28 cellular contexts compared by ENCODE assay signal in the genomic region with DNA sequence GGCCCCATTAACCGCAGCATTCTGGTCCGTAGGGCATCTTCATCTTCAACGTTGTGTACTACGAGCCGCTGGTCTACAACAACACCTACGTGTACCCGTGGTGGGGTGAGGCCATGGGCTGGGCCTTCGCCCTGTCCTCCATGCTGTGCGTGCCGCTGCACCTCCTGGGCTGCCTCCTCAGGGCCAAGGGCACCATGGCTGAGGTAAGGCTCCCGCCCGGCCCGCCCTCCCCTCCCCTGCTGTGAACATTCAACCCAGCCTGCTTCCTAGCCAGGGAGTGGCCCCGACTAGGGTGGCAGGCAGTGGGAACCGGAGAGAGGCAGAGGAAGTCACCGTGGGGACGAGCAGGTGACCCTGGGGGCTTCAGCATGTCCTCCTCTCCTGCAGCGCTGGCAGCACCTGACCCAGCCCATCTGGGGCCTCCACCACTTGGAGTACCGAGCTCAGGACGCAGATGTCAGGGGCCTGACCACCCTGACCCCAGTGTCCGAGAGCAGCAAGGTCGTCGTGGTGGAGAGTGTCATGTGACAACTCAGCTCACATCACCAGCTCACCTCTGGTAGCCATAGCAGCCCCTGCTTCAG. TPM values are rescaled to one million over a fixed set of nuclear protein-coding genes. Genes with fewer than 3 reads are reported as not detected.
DNase-seq lines count a peak whose midpoint lies in the region; ATAC-seq, FAIRE-seq and TF ChIP-seq lines count a peak whose summit lies in the region.
"Had no signal": no experiment of that assay in that cellular context is flagged by ENCODE, and none has a peak within 500 bp of the region (broad histone marks: within the 10 kb centered on the region; RNA-seq: fewer than 3 reads in every experiment).

No MANE protein-coding gene starts in this region.

- intact Hi-C loops in HepG2 (cut with micrococcal nuclease; ENCODE audit: unreplicated experiment): no loop called here
- intact Hi-C loops in right lobe of liver (cut with DNase I): no loop called here
- intact Hi-C loops in endothelial cell of umbilical vein (cut with micrococcal nuclease): no loop called here
- intact Hi-C loops in psoas muscle (cut with DNase I): no loop called here

- H3K4me3 ChIP-seq in HepG2 (replicated peaks in 1 of 3; ENCODE audit: insufficient read depth in 1 of 3, low read depth in 2 of 3, low read length in 3 of 3): no peak overlapping the region
- H3K4me3 ChIP-seq in right lobe of liver: no peak overlapping the region
- no peak overlapping the region for H3K4me3 ChIP-seq in endothelial cell of umbilical vein (replicated peaks in 1 of 3; ENCODE audit: insufficient read depth in 1 of 3, low read depth in 1 of 3, low read length in 3 of 3)
- no peak overlapping the region for H3K4me3 ChIP-seq in psoas muscle
- H3K4me3 ChIP-seq: BLaER1, GM23248, PC-9 had no signal

- H3K9me3 ChIP-seq in HepG2 (ENCODE audit: low read length) (no peaks in the 10 kb centered on the region), right lobe of liver (no peaks in the 10 kb centered on the region), endothelial cell of umbilical vein (replicated peaks; ENCODE audit: control insufficient read depth, insufficient read depth, low read length) (no peaks in the 10 kb centered on the region), psoas muscle (no peaks in the 10 kb centered on the region)

- peaks cover 21% of the 10 kb centered on the region for H4K20me1 ChIP-seq in HepG2 (ENCODE audit: insufficient read depth, low read length)
- no peaks in the 10 kb centered on the region for H4K20me1 ChIP-seq in endothelial cell of umbilical vein (replicated peaks; ENCODE audit: control insufficient read depth, extremely low read depth, insufficient read depth, low read length)

- FAIRE-seq in HepG2 (lab: Jason Lieb, UNC) (no peak), endothelial cell of umbilical vein (lab: Jason Lieb, UNC) (no peak)
- FAIRE-seq: A204.1, GM18507 had no signal

- H2AFZ ChIP-seq in HepG2 (ENCODE audit: low read length): no peak overlapping the region
- H2AFZ ChIP-seq in endothelial cell of umbilical vein (ENCODE audit: low read depth, low read length): no peak overlapping the region
- H2AFZ ChIP-seq: GM23248, PC-9 had no signal

- peaks cover 34% of the 10 kb centered on the region for H3K4me1 ChIP-seq in HepG2 (ENCODE audit: insufficient read depth, low read length)
- H3K4me1 ChIP-seq in right lobe of liver: no peaks in the 10 kb centered on the region
- H3K4me1 ChIP-seq in endothelial cell of umbilical vein (ENCODE audit: control insufficient read depth, extremely low read depth, insufficient read depth, low read length): peaks cover 3% of the 10 kb centered on the region
- peaks cover 12% of the 10 kb centered on the region for H3K4me1 ChIP-seq in psoas muscle

- H3K79me2 ChIP-seq in HepG2 (ENCODE audit: insufficient read depth, low read length) (peaks cover 6% of the 10 kb centered on the region), endothelial cell of umbilical vein (ENCODE audit: control insufficient read depth, insufficient read depth, low read length) (no peaks in the 10 kb centered on the region)

- TF ChIP-seq CTCF in HepG2 (CRISPR knock-in tag; IDR thresholded peaks at IDR 0.05) (no peak), right lobe of liver (IDR thresholded peaks at IDR 0.05) (no peak), endothelial cell of umbilical vein (IDR thresholded peaks at IDR 0.05; ENCODE audit: extremely low read depth in 1 of 2, insufficient read depth in 1 of 2, low read depth in 1 of 2, low read length in 2 of 2) (no peak), psoas muscle (IDR thresholded peaks at IDR 0.05) (no peak)

- no peak for ATAC-seq in HepG2
- no peak for ATAC-seq in right lobe of liver
- ATAC-seq in psoas muscle: no peak
- no peak for ATAC-seq in left lobe of liver

- TF ChIP-seq EP300 in HepG2 (IDR thresholded peaks at IDR 0.05; ENCODE audit: low read depth in 2 of 2, low read length in 2 of 2) (no peak), HepG2 (CRISPR knock-in tag; IDR thresholded peaks at IDR 0.05; ENCODE audit: borderline replicate concordance) (no peak)

- no CpG with 5 or more reads among the region's 23 CpGs for WGBS in HepG2 (ENCODE audit: low lambda C conversion rate)
- WGBS in right lobe of liver (ENCODE audit: insufficient coverage, low coverage, low lambda C conversion rate, missing lambda C conversion rate): no CpG with 5 or more reads among the region's 23 CpGs
- 62 to 83% (median 71%) methylated on average over 10 to 23 of the region's 23 CpGs for WGBS in psoas muscle, 3 donors

- H3K4me2 ChIP-seq in HepG2 (ENCODE audit: low read depth, low read length): no peak overlapping the region
- no peak overlapping the region for H3K4me2 ChIP-seq in endothelial cell of umbilical vein (ENCODE audit: insufficient read depth, low read length)
- H3K4me2 ChIP-seq: BLaER1, PC-9 had no signal

- H3K27ac ChIP-seq in HepG2 (ENCODE audit: extremely low read length, insufficient read depth, low read length) (no peak overlapping the region), right lobe of liver (no peak overlapping the region), endothelial cell of umbilical vein (ENCODE audit: insufficient read depth, low read depth, low read length) (no peak overlapping the region), psoas muscle (peak overlapping the region; percentile 36)
- H3K27ac ChIP-seq: BLaER1, GM23248, PC-9 had no signal

- H3K27me3 ChIP-seq in HepG2 (ENCODE audit: control insufficient read depth in 1 of 2, insufficient read depth in 2 of 2, low read length in 2 of 2): no peaks in the 10 kb centered on the region
- no peaks in the 10 kb centered on the region for H3K27me3 ChIP-seq in right lobe of liver
- no peaks in the 10 kb centered on the region for H3K27me3 ChIP-seq in endothelial cell of umbilical vein (ENCODE audit: control insufficient read depth in 2 of 2, insufficient read depth in 2 of 2, low read length in 2 of 2)
- peaks cover 0 to 2% (median 0%) of the 10 kb centered on the region in 3 donors for H3K27me3 ChIP-seq in psoas muscle (ENCODE audit: insufficient read depth in 3 of 3, low read length in 2 of 3)

- H3K36me3 ChIP-seq in HepG2 (replicated peaks in 1 of 2; ENCODE audit: control insufficient read depth in 1 of 2, insufficient read depth in 2 of 2, low read length in 2 of 2): peaks cover 0 to 3% of the 10 kb centered on the region in 2 experiments; a peak in 2 of 5 replicates
- no peaks in the 10 kb centered on the region for H3K36me3 ChIP-seq in right lobe of liver
- peaks cover 0 to 3% of the 10 kb centered on the region in 2 experiments for H3K36me3 ChIP-seq in endothelial cell of umbilical vein (ENCODE audit: control insufficient read depth in 2 of 2, extremely low read depth in 1 of 2, insufficient read depth in 2 of 2, low read length in 2 of 2)
- peaks cover 2 to 10% of the 10 kb centered on the region in 2 donors for H3K36me3 ChIP-seq in psoas muscle (ENCODE audit: insufficient read depth in 1 of 2, low read depth in 1 of 2)

- DNase-seq in HepG2 (ENCODE audit: low spot score) (no peak), right lobe of liver (no peak), endothelial cell of umbilical vein (ENCODE audit: low read depth, low spot score) (no peak), psoas muscle (peak in 1 of 2 donors; percentile 40), NCI-H1092 treated with DMSO at 0.1 percent for 48 hours (lab: John Stamatoyannopoulos, UW) (no peak), left lobe of liver (ENCODE audit: low spot score) (no peak), EL (no peak)
- DNase-seq: CD4-positive, CD25-positive, alpha-beta regulatory T cell; DMS153; DND-41; GM23248; H7; HFFc6; KG1; MM.1S; NCI-H1417 treated with DMSO at 0.1 percent for 48 hours; NCI-H1694 treated with DMSO at 0.1 percent for 48 hours; NCI-H2081; NCI-H2227 treated with DMSO at 0.1 percent for 48 hours; NCI-H526 treated with DMSO at 0.1 percent for 48 hours; PC-9; RPMI8226; SHP77 treated with DMSO at 0.1 percent for 48 hours had no signal

- BruUV-seq in HepG2 (replicated peaks; lab: Mats Ljungman, UMichigan) (no TSS peak), endothelial cell of umbilical vein (replicated peaks; lab: Mats Ljungman, UMichigan) (TSS peak; percentile 21)

- CTCF ChIA-PET in HepG2 (lab: Yijun Ruan, JAX; ENCODE audit: low intra/inter-chr PET ratio, low total read pairs) (no interaction called here), endothelial cell of umbilical vein (lab: Charles Lee) (no interaction called here)

- no peak overlapping the region for H3K9ac ChIP-seq in HepG2 (ENCODE audit: insufficient read depth, low read depth, low read length)
- H3K9ac ChIP-seq in endothelial cell of umbilical vein (replicated peaks; ENCODE audit: extremely low read depth, insufficient read depth, low read length): no peak overlapping the region
- H3K9ac ChIP-seq: BLaER1, GM23248 had no signal

- dilution Hi-C loops in endothelial cell of umbilical vein (cut with MboI; ENCODE audit: extremely low pct_ligation_motif_present, low sequenced_read_pairs): no loop called here

- POLR2A ChIA-PET in HepG2 (lab: Yijun Ruan, JAX): interaction anchor here (0.7 kb wide), 1 partner anchor 8 kb away, joined by 3 read pairs; no protein-coding TSS in a partner anchor
- POLR2A ChIA-PET in endothelial cell of umbilical vein (lab: Charles Lee): no interaction called here

- TF ChIP-seq RAD21 in HepG2 (CRISPR knock-in tag; IDR thresholded peaks at IDR 0.05): no peak

- in situ Hi-C loops in HepG2 (cut with HindIII; ENCODE audit: extremely low pct_ligation_motif_present, low pct_unique_long_range_greater_than_20kb): no loop called here

- H3K9me1 ChIP-seq in endothelial cell of umbilical vein (replicated peaks; ENCODE audit: control insufficient read depth, extremely low read depth, insufficient read depth, low read length): no peaks in the 10 kb centered on the region

- TF ChIP-seq POLR2A in HepG2 (IDR thresholded peaks at IDR 0.05; ENCODE audit: insufficient read depth in 1 of 2, low read depth in 2 of 2, low read length in 2 of 2) (no peak), right lobe of liver (IDR thresholded peaks at IDR 0.05) (no peak), endothelial cell of umbilical vein (IDR thresholded peaks at IDR 0.05; ENCODE audit: low read depth, low read length) (no peak)

RNA-seq across cellular contexts. Expression of a gene that starts 7.1 kb away (rescaled TPM):
- total RNA-seq in HepG2 (2016; rRNA removed; fragmentation: Illumina TruSeq; extraction: Trizol) (9.0 and 13.9 TPM in 2 replicates), right lobe of liver (1 to 10 TPM; 1.6 to 9.2 (median 2.9) TPM), endothelial cell of umbilical vein (23.6 and 28.8 TPM in 2 replicates), psoas muscle (100 to 1,000 TPM in 2 of 4 donors, 10 to 100 TPM in 2; 82.2 to 256 (median 117) TPM), left lobe of liver (3.2 TPM)
- total RNA-seq in HepG2 (2016; cell fraction: cytosol; rRNA removed; fragmentation: Illumina TruSeq; extraction: Trizol; ENCODE audit: low read depth): 5.6 and 6.3 TPM in 2 replicates
- total RNA-seq in HepG2 (2016; cell fraction: insoluble cytoplasmic fraction; rRNA removed; fragmentation: Illumina TruSeq; extraction: Trizol): 8.6 and 16.2 TPM in 2 replicates
- 22.0 and 22.3 TPM in 2 replicates for total RNA-seq in HepG2 (2016; cell fraction: membrane; rRNA removed; fragmentation: Illumina TruSeq; extraction: Trizol)
- total RNA-seq in HepG2 (2016; cell fraction: nucleus; rRNA removed; fragmentation: Illumina TruSeq; extraction: Trizol): 11.0 and 18.5 TPM in 2 replicates
- polyA plus RNA-seq in HepG2 (2011; rRNA removed) (176 and 264 TPM in 2 replicates), endothelial cell of umbilical vein (22.7 and 22.8 TPM in 2 replicates), psoas muscle (100 to 1,000 TPM in 2 of 3 donors, 10 to 100 TPM in 1; 84.9 to 209 (median 104) TPM)
- 196 and 214 TPM in 2 replicates for polyA plus RNA-seq in HepG2 (2011; cell fraction: cytosol; rRNA removed)
- 723 and 745 TPM in 2 replicates for polyA plus RNA-seq in HepG2 (2011; cell fraction: nucleus; rRNA removed)
- polyA plus RNA-seq in HepG2 (2012): 356 and 405 TPM in 2 replicates
- polyA plus RNA-seq in HepG2 (2016; cell fraction: cytosol; fragmentation: Illumina TruSeq; extraction: Trizol; ENCODE audit: low read depth): 10.4 and 12.7 TPM in 2 replicates
- polyA plus RNA-seq in HepG2 (2016; cell fraction: insoluble cytoplasmic fraction; fragmentation: Illumina TruSeq; extraction: Trizol; ENCODE audit: low read depth): 19.8 and 27.0 TPM in 2 replicates
- 35.0 and 35.9 TPM in 2 replicates for polyA plus RNA-seq in HepG2 (2016; cell fraction: membrane; fragmentation: Illumina TruSeq; extraction: Trizol; ENCODE audit: low read depth)
- 58.3 and 60.5 TPM in 2 replicates for polyA plus RNA-seq in HepG2 (2016; cell fraction: nucleus; fragmentation: Illumina TruSeq; extraction: Trizol; ENCODE audit: insufficient read depth, low read depth)
- polyA minus RNA-seq in HepG2 (2011; rRNA and poly(A)+ RNA removed; ENCODE audit: low replicate concordance): 85.4 and 544 TPM in 2 replicates
- 145 and 181 TPM in 2 replicates for polyA minus RNA-seq in HepG2 (2011; cell fraction: cytosol; rRNA and poly(A)+ RNA removed)
- 106 and 150 TPM in 2 replicates for polyA minus RNA-seq in HepG2 (2011; cell fraction: nucleus; rRNA and poly(A)+ RNA removed)
- polyA plus RNA-seq in endothelial cell of umbilical vein (2011; cell fraction: cytosol; rRNA removed): 14.4 and 18.5 TPM in 2 replicates
- 23.1 and 36.6 TPM in 2 replicates for polyA plus RNA-seq in endothelial cell of umbilical vein (2011; cell fraction: nucleus; rRNA removed)
- polyA plus RNA-seq in endothelial cell of umbilical vein (2012): 23.1 and 25.7 TPM in 2 replicates
- 42.5 and 44.1 TPM in 2 replicates for polyA minus RNA-seq in endothelial cell of umbilical vein
- polyA minus RNA-seq in endothelial cell of umbilical vein (2011; cell fraction: cytosol; rRNA and poly(A)+ RNA removed): 35.0 TPM
- polyA minus RNA-seq in endothelial cell of umbilical vein (2011; cell fraction: nucleus; rRNA and poly(A)+ RNA removed): 10.9 and 18.4 TPM in 2 replicates

RNA-seq across cellular contexts. Expression of a gene that starts 21.2 kb away (rescaled TPM):
- total RNA-seq in HepG2 (2016; rRNA removed; fragmentation: Illumina TruSeq; extraction: Trizol) (not detected in 2 replicates), right lobe of liver (under 1 TPM in 1 of 6 experiments, not detected in 5; 0.86 TPM), endothelial cell of umbilical vein (not detected in 2 replicates), psoas muscle (1 to 10 TPM in 1 of 4 donors, under 1 TPM in 3; 0.79 to 1.9 (median 0.92) TPM), left lobe of liver (not detected)
- not detected in 2 replicates for total RNA-seq in HepG2 (2016; cell fraction: cytosol; rRNA removed; fragmentation: Illumina TruSeq; extraction: Trizol; ENCODE audit: low read depth)
- total RNA-seq in HepG2 (2016; cell fraction: insoluble cytoplasmic fraction; rRNA removed; fragmentation: Illumina TruSeq; extraction: Trizol): not detected in 2 replicates
- total RNA-seq in HepG2 (2016; cell fraction: membrane; rRNA removed; fragmentation: Illumina TruSeq; extraction: Trizol): not detected in 2 replicates
- total RNA-seq in HepG2 (2016; cell fraction: nucleus; rRNA removed; fragmentation: Illumina TruSeq; extraction: Trizol): not detected in 2 replicates
- polyA plus RNA-seq in HepG2 (2011; rRNA removed) (33.1 and 55.3 TPM in 2 replicates), endothelial cell of umbilical vein (0.12 and 0.37 TPM in 2 replicates), psoas muscle (1 to 10 TPM in 1 of 3 donors, under 1 TPM in 2; 0.21 to 1.0 (median 0.35) TPM)
- polyA plus RNA-seq in HepG2 (2011; cell fraction: cytosol; rRNA removed): 25.3 and 25.4 TPM in 2 replicates
- 294 and 322 TPM in 2 replicates for polyA plus RNA-seq in HepG2 (2011; cell fraction: nucleus; rRNA removed)
- 32.4 and 45.3 TPM in 2 replicates for polyA plus RNA-seq in HepG2 (2012)
- 0.12 TPM in 1 of 2 replicates, not detected in the other for polyA plus RNA-seq in HepG2 (2016; cell fraction: cytosol; fragmentation: Illumina TruSeq; extraction: Trizol; ENCODE audit: low read depth)
- polyA plus RNA-seq in HepG2 (2016; cell fraction: insoluble cytoplasmic fraction; fragmentation: Illumina TruSeq; extraction: Trizol; ENCODE audit: low read depth): not detected in 2 replicates
- polyA plus RNA-seq in HepG2 (2016; cell fraction: membrane; fragmentation: Illumina TruSeq; extraction: Trizol; ENCODE audit: low read depth): not detected in 2 replicates
- 1.2 TPM in 1 of 2 replicates, not detected in the other for polyA plus RNA-seq in HepG2 (2016; cell fraction: nucleus; fragmentation: Illumina TruSeq; extraction: Trizol; ENCODE audit: insufficient read depth, low read depth)
- 0.91 and 21.5 TPM in 2 replicates for polyA minus RNA-seq in HepG2 (2011; rRNA and poly(A)+ RNA removed; ENCODE audit: low replicate concordance)
- 8.9 and 13.2 TPM in 2 replicates for polyA minus RNA-seq in HepG2 (2011; cell fraction: cytosol; rRNA and poly(A)+ RNA removed)
- polyA minus RNA-seq in HepG2 (2011; cell fraction: nucleus; rRNA and poly(A)+ RNA removed): 42.2 and 53.6 TPM in 2 replicates
- not detected in 2 replicates for polyA plus RNA-seq in endothelial cell of umbilical vein (2011; cell fraction: cytosol; rRNA removed)
- 0.42 and 0.59 TPM in 2 replicates for polyA plus RNA-seq in endothelial cell of umbilical vein (2011; cell fraction: nucleus; rRNA removed)
- not detected in 2 replicates for polyA plus RNA-seq in endothelial cell of umbilical vein (2012)
- 1.3 TPM in 1 of 2 replicates, not detected in the other for polyA minus RNA-seq in endothelial cell of umbilical vein
- polyA minus RNA-seq in endothelial cell of umbilical vein (2011; cell fraction: cytosol; rRNA and poly(A)+ RNA removed): not detected
- not detected in 2 replicates for polyA minus RNA-seq in endothelial cell of umbilical vein (2011; cell fraction: nucleus; rRNA and poly(A)+ RNA removed)
- total RNA-seq: GM23248, HT1080 had no signal
- polyA plus RNA-seq: AG04450; CD4-positive, CD25-positive, alpha-beta regulatory T cell; GM23248 had no signal

RNA-seq across cellular contexts. Expression of a gene that starts 29.4 kb away (rescaled TPM):
- total RNA-seq in HepG2 (2016; rRNA removed; fragmentation: Illumina TruSeq; extraction: Trizol): 101 and 178 TPM in 2 replicates
- total RNA-seq in HepG2 (2016; cell fraction: cytosol; rRNA removed; fragmentation: Illumina TruSeq; extraction: Trizol; ENCODE audit: low read depth): 102 and 117 TPM in 2 replicates
- 101 and 181 TPM in 2 replicates for total RNA-seq in HepG2 (2016; cell fraction: insoluble cytoplasmic fraction; rRNA removed; fragmentation: Illumina TruSeq; extraction: Trizol)
- total RNA-seq in HepG2 (2016; cell fraction: membrane; rRNA removed; fragmentation: Illumina TruSeq; extraction: Trizol): 109 and 120 TPM in 2 replicates
- total RNA-seq in HepG2 (2016; cell fraction: nucleus; rRNA removed; fragmentation: Illumina TruSeq; extraction: Trizol): 130 and 143 TPM in 2 replicates
- polyA plus RNA-seq in HepG2 (2011; rRNA removed): 139 and 155 TPM in 2 replicates
- polyA plus RNA-seq in HepG2 (2011; cell fraction: cytosol; rRNA removed): 152 and 160 TPM in 2 replicates
- polyA plus RNA-seq in HepG2 (2011; cell fraction: nucleus; rRNA removed): 78.1 and 93.1 TPM in 2 replicates
- 231 and 288 TPM in 2 replicates for polyA plus RNA-seq in HepG2 (2012)
- 105 and 124 TPM in 2 replicates for polyA plus RNA-seq in HepG2 (2016; cell fraction: cytosol; fragmentation: Illumina TruSeq; extraction: Trizol; ENCODE audit: low read depth)
- 93.2 and 96.9 TPM in 2 replicates for polyA plus RNA-seq in HepG2 (2016; cell fraction: insoluble cytoplasmic fraction; fragmentation: Illumina TruSeq; extraction: Trizol; ENCODE audit: low read depth)
- polyA plus RNA-seq in HepG2 (2016; cell fraction: membrane; fragmentation: Illumina TruSeq; extraction: Trizol; ENCODE audit: low read depth): 94.8 and 109 TPM in 2 replicates
- 219 and 236 TPM in 2 replicates for polyA plus RNA-seq in HepG2 (2016; cell fraction: nucleus; fragmentation: Illumina TruSeq; extraction: Trizol; ENCODE audit: insufficient read depth, low read depth)
- 297 and 320 TPM in 2 replicates for polyA minus RNA-seq in HepG2 (2011; rRNA and poly(A)+ RNA removed; ENCODE audit: low replicate concordance)
- 61.3 and 65.4 TPM in 2 replicates for polyA minus RNA-seq in HepG2 (2011; cell fraction: cytosol; rRNA and poly(A)+ RNA removed)
- polyA minus RNA-seq in HepG2 (2011; cell fraction: nucleus; rRNA and poly(A)+ RNA removed): 46.2 and 58.7 TPM in 2 replicates
- total RNA-seq in right lobe of liver: 100 to 1,000 TPM; 100 to 126 (median 107) TPM
- 198 and 203 TPM in 2 replicates for total RNA-seq in endothelial cell of umbilical vein
- 169 and 220 TPM in 2 replicates for polyA plus RNA-seq in endothelial cell of umbilical vein
- 144 and 159 TPM in 2 replicates for polyA plus RNA-seq in endothelial cell of umbilical vein (2011; cell fraction: cytosol; rRNA removed)
- polyA plus RNA-seq in endothelial cell of umbilical vein (2011; cell fraction: nucleus; rRNA removed): 102 and 112 TPM in 2 replicates
- 263 and 306 TPM in 2 replicates for polyA plus RNA-seq in endothelial cell of umbilical vein (2012)
- 170 and 176 TPM in 2 replicates for polyA minus RNA-seq in endothelial cell of umbilical vein
- polyA minus RNA-seq in endothelial cell of umbilical vein (2011; cell fraction: cytosol; rRNA and poly(A)+ RNA removed): 67.2 TPM
- 28.7 and 51.9 TPM in 2 replicates for polyA minus RNA-seq in endothelial cell of umbilical vein (2011; cell fraction: nucleus; rRNA and poly(A)+ RNA removed)
- 10 to 100 TPM; 65.4 to 71.6 (median 66.0) TPM for total RNA-seq in psoas muscle
- polyA plus RNA-seq in psoas muscle: 10 to 100 TPM; 63.7 to 97.3 (median 72.1) TPM
- total RNA-seq in left lobe of liver: 108 TPM

RNA-seq across cellular contexts. Expression of a gene that starts 29.9 kb away (rescaled TPM):
- total RNA-seq in HepG2 (2016; rRNA removed; fragmentation: Illumina TruSeq; extraction: Trizol): 10.1 and 15.9 TPM in 2 replicates
- 1.6 and 2.0 TPM in 2 replicates for total RNA-seq in HepG2 (2016; cell fraction: cytosol; rRNA removed; fragmentation: Illumina TruSeq; extraction: Trizol; ENCODE audit: low read depth)
- 9.1 and 16.2 TPM in 2 replicates for total RNA-seq in HepG2 (2016; cell fraction: insoluble cytoplasmic fraction; rRNA removed; fragmentation: Illumina TruSeq; extraction: Trizol)
- 5.1 and 7.8 TPM in 2 replicates for total RNA-seq in HepG2 (2016; cell fraction: membrane; rRNA removed; fragmentation: Illumina TruSeq; extraction: Trizol)
- 14.6 and 18.2 TPM in 2 replicates for total RNA-seq in HepG2 (2016; cell fraction: nucleus; rRNA removed; fragmentation: Illumina TruSeq; extraction: Trizol)
- 11.4 and 15.4 TPM in 2 replicates for polyA plus RNA-seq in HepG2 (2011; rRNA removed)
- 7.2 and 9.7 TPM in 2 replicates for polyA plus RNA-seq in HepG2 (2011; cell fraction: cytosol; rRNA removed)
- 50.2 and 59.9 TPM in 2 replicates for polyA plus RNA-seq in HepG2 (2011; cell fraction: nucleus; rRNA removed)
- 19.7 and 23.2 TPM in 2 replicates for polyA plus RNA-seq in HepG2 (2012)
- 2.1 and 2.2 TPM in 2 replicates for polyA plus RNA-seq in HepG2 (2016; cell fraction: cytosol; fragmentation: Illumina TruSeq; extraction: Trizol; ENCODE audit: low read depth)
- 8.6 and 12.6 TPM in 2 replicates for polyA plus RNA-seq in HepG2 (2016; cell fraction: insoluble cytoplasmic fraction; fragmentation: Illumina TruSeq; extraction: Trizol; ENCODE audit: low read depth)
- 4.3 and 5.1 TPM in 2 replicates for polyA plus RNA-seq in HepG2 (2016; cell fraction: membrane; fragmentation: Illumina TruSeq; extraction: Trizol; ENCODE audit: low read depth)
- 34.6 and 36.9 TPM in 2 replicates for polyA plus RNA-seq in HepG2 (2016; cell fraction: nucleus; fragmentation: Illumina TruSeq; extraction: Trizol; ENCODE audit: insufficient read depth, low read depth)
- polyA minus RNA-seq in HepG2 (2011; rRNA and poly(A)+ RNA removed; ENCODE audit: low replicate concordance): 25.4 and 48.9 TPM in 2 replicates
- polyA minus RNA-seq in HepG2 (2011; cell fraction: cytosol; rRNA and poly(A)+ RNA removed): 19.4 and 20.9 TPM in 2 replicates
- polyA minus RNA-seq in HepG2 (2011; cell fraction: nucleus; rRNA and poly(A)+ RNA removed): 25.5 and 30.1 TPM in 2 replicates
- total RNA-seq in right lobe of liver: 10 to 100 TPM in 4 of 6 experiments, 1 to 10 TPM in 2; 8.0 to 20.8 (median 10.9) TPM
- 12.9 and 14.3 TPM in 2 replicates for total RNA-seq in endothelial cell of umbilical vein
- polyA plus RNA-seq in endothelial cell of umbilical vein: 9.1 and 11.3 TPM in 2 replicates
- polyA plus RNA-seq in endothelial cell of umbilical vein (2011; cell fraction: cytosol; rRNA removed): 5.3 and 6.9 TPM in 2 replicates
- 12.7 and 14.2 TPM in 2 replicates for polyA plus RNA-seq in endothelial cell of umbilical vein (2011; cell fraction: nucleus; rRNA removed)
- 12.1 and 13.4 TPM in 2 replicates for polyA plus RNA-seq in endothelial cell of umbilical vein (2012)
- 8.7 and 10.7 TPM in 2 replicates for polyA minus RNA-seq in endothelial cell of umbilical vein
- 21.5 TPM for polyA minus RNA-seq in endothelial cell of umbilical vein (2011; cell fraction: cytosol; rRNA and poly(A)+ RNA removed)
- polyA minus RNA-seq in endothelial cell of umbilical vein (2011; cell fraction: nucleus; rRNA and poly(A)+ RNA removed): 6.3 and 11.1 TPM in 2 replicates
- total RNA-seq in psoas muscle: 10 to 100 TPM; 16.0 to 27.1 (median 20.9) TPM
- polyA plus RNA-seq in psoas muscle: 10 to 100 TPM; 11.7 to 36.0 (median 15.8) TPM
- total RNA-seq in left lobe of liver: 13.4 TPM

RNA-seq across cellular contexts. Expression of a gene that starts 47.8 kb away (rescaled TPM):
- total RNA-seq in HepG2 (2016; rRNA removed; fragmentation: Illumina TruSeq; extraction: Trizol) (357 and 435 TPM in 2 replicates), right lobe of liver (1 to 10 TPM in 2 of 6 experiments, under 1 TPM in 4; 0.33 to 3.9 (median 0.69) TPM), endothelial cell of umbilical vein (0.35 TPM in 1 of 2 replicates, not detected in the other), psoas muscle (not detected), left lobe of liver (0.60 TPM)
- 183 and 202 TPM in 2 replicates for total RNA-seq in HepG2 (2016; cell fraction: cytosol; rRNA removed; fragmentation: Illumina TruSeq; extraction: Trizol; ENCODE audit: low read depth)
- total RNA-seq in HepG2 (2016; cell fraction: insoluble cytoplasmic fraction; rRNA removed; fragmentation: Illumina TruSeq; extraction: Trizol): 332 and 447 TPM in 2 replicates
- 386 and 448 TPM in 2 replicates for total RNA-seq in HepG2 (2016; cell fraction: membrane; rRNA removed; fragmentation: Illumina TruSeq; extraction: Trizol)
- total RNA-seq in HepG2 (2016; cell fraction: nucleus; rRNA removed; fragmentation: Illumina TruSeq; extraction: Trizol): 159 and 193 TPM in 2 replicates
- polyA plus RNA-seq in HepG2 (2011; rRNA removed) (235 and 335 TPM in 2 replicates), endothelial cell of umbilical vein (0.04 and 0.05 TPM in 2 replicates), psoas muscle (not detected)
- 239 and 294 TPM in 2 replicates for polyA plus RNA-seq in HepG2 (2011; cell fraction: cytosol; rRNA removed)
- 263 and 279 TPM in 2 replicates for polyA plus RNA-seq in HepG2 (2011; cell fraction: nucleus; rRNA removed)
- 173 and 253 TPM in 2 replicates for polyA plus RNA-seq in HepG2 (2012)
- polyA plus RNA-seq in HepG2 (2016; cell fraction: cytosol; fragmentation: Illumina TruSeq; extraction: Trizol; ENCODE audit: low read depth): 162 and 174 TPM in 2 replicates
- polyA plus RNA-seq in HepG2 (2016; cell fraction: insoluble cytoplasmic fraction; fragmentation: Illumina TruSeq; extraction: Trizol; ENCODE audit: low read depth): 322 and 341 TPM in 2 replicates
- polyA plus RNA-seq in HepG2 (2016; cell fraction: membrane; fragmentation: Illumina TruSeq; extraction: Trizol; ENCODE audit: low read depth): 301 and 303 TPM in 2 replicates
- 275 and 284 TPM in 2 replicates for polyA plus RNA-seq in HepG2 (2016; cell fraction: nucleus; fragmentation: Illumina TruSeq; extraction: Trizol; ENCODE audit: insufficient read depth, low read depth)
- polyA minus RNA-seq in HepG2 (2011; rRNA and poly(A)+ RNA removed; ENCODE audit: low replicate concordance): 22.4 and 433 TPM in 2 replicates
- polyA minus RNA-seq in HepG2 (2011; cell fraction: cytosol; rRNA and poly(A)+ RNA removed): 192 and 199 TPM in 2 replicates
- 54.5 and 60.7 TPM in 2 replicates for polyA minus RNA-seq in HepG2 (2011; cell fraction: nucleus; rRNA and poly(A)+ RNA removed)
- 0.09 and 0.14 TPM in 2 replicates for polyA plus RNA-seq in endothelial cell of umbilical vein (2011; cell fraction: cytosol; rRNA removed)
- 0.05 TPM in 1 of 2 replicates, not detected in the other for polyA plus RNA-seq in endothelial cell of umbilical vein (2011; cell fraction: nucleus; rRNA removed)
- 0.19 and 0.29 TPM in 2 replicates for polyA plus RNA-seq in endothelial cell of umbilical vein (2012)
- 0.19 and 0.74 TPM in 2 replicates for polyA minus RNA-seq in endothelial cell of umbilical vein
- 22.1 TPM for polyA minus RNA-seq in endothelial cell of umbilical vein (2011; cell fraction: cytosol; rRNA and poly(A)+ RNA removed)
- not detected in 2 replicates for polyA minus RNA-seq in endothelial cell of umbilical vein (2011; cell fraction: nucleus; rRNA and poly(A)+ RNA removed)
- total RNA-seq: CD4-positive, CD25-positive, alpha-beta regulatory T cell; GM23248; HFFc6; HT1080 had no signal
- polyA plus RNA-seq: AG04450; CD4-positive, CD25-positive, alpha-beta regulatory T cell; GM23248 had no signal
